26 cellular contexts compared by ENCODE assay signal in genomic region chr4:164446516-164446915, GRCh38.
DNase-seq lines count a peak whose midpoint lies in the region; ATAC-seq, FAIRE-seq and TF ChIP-seq lines count a peak whose summit lies in the region.
"Had no signal": no experiment of that assay in that cellular context is flagged by ENCODE, and none has a peak within 500 bp of the region (broad histone marks: within the 10 kb centered on the region; RNA-seq: fewer than 3 reads in every experiment).

No MANE protein-coding gene starts in this region.

- DNase-seq in HTR-8/SVneo (ENCODE audit: insufficient read length, low spot score), result peak; percentile 14
- DNase-seq in RWPE2 (ENCODE audit: low spot score), result no peak
- peak; percentile 10 for DNase-seq in epithelial cell of prostate (ENCODE audit: low read depth, low spot score)
- DNase-seq in renal cortical epithelial cell (ENCODE audit: low read depth), result peak; percentile 6
- no peak for DNase-seq in SW 1271 (lab: John Stamatoyannopoulos, UW)
- DNase-seq in CD14-positive monocyte (ENCODE audit: low spot score), result no peak
- DNase-seq: activated CD8-positive, alpha-beta memory T cell treated with anti-CD3 and anti-CD28 coated beads for 24 hours; activated naive CD4-positive, alpha-beta T cell; activated T-cell treated with anti-CD3 and anti-CD28 coated beads, Interleukin-2, amount 50 U/mL, for 24 hours; adrenal gland; DMS79; gastrocnemius medialis; NCI-H1105 treated with DMSO at 0.1 percent for 48 hours; NCI-H2081; NCI-H446; NK-92 treated with Interleukin-12 subunit alpha and Interleukin-12 subunit beta, amount 100 ng/mL, for 24 hours; nucleus accumbens; RPMI8226; SK-N-SH; thyroid gland had no signal

- no peaks in the 10 kb centered on the region for H3K9me3 ChIP-seq in RWPE2 (ENCODE audit: severe bottlenecking)
- H3K9me3 ChIP-seq: adrenal gland, gastrocnemius medialis, SK-N-SH, thyroid gland had no signal

- no peaks in the 10 kb centered on the region for H3K4me1 Mint-ChIP-seq in CD14-positive monocyte
- H3K4me1 Mint-ChIP-seq: central memory CD8-positive, alpha-beta T cell had no signal

- peaks cover 0 to 7% (median 2%) of the 10 kb centered on the region in 7 donors for H3K9me3 Mint-ChIP-seq in CD14-positive monocyte
- H3K9me3 Mint-ChIP-seq: stimulated activated naive CD8-positive, alpha-beta T cell treated with anti-CD3 and anti-CD28 coated beads, Interleukin-15, Interleukin-2, amounts not matched to agents 100 ng/mL and 50 ng/mL, for 24 hours had no signal

- peaks cover 9% of the 10 kb centered on the region for H3K4me1 ChIP-seq in RWPE2 (ENCODE audit: insufficient read depth, poor library complexity, severe bottlenecking)
- H3K4me1 ChIP-seq: adrenal gland, gastrocnemius medialis, thyroid gland had no signal

- no peak overlapping the region for H3K27ac Mint-ChIP-seq in CD14-positive monocyte
- H3K27ac Mint-ChIP-seq: activated T-cell treated with anti-CD3 and anti-CD28 coated beads, Interleukin-2, amount 50 U/mL, for 24 hours; stimulated activated naive CD8-positive, alpha-beta T cell treated with anti-CD3 and anti-CD28 coated beads, Interleukin-15, Interleukin-2, amounts not matched to agents 100 ng/mL and 50 ng/mL, for 24 hours had no signal

- FAIRE-seq in HTR-8/SVneo (lab: Jason Lieb, UNC), result no peak
- FAIRE-seq: GM12878, keratinocyte had no signal

- peak; percentile 84 for ATAC-seq in RWPE2 (ENCODE audit: low read depth)
- no peak for ATAC-seq in HG02759 (IDR thresholded peaks at IDR 0.05; ENCODE audit: unreplicated experiment)
- ATAC-seq: activated CD4-positive, CD25-positive, alpha-beta regulatory T cell treated with anti-CD3 and anti-CD28 coated beads, Interleukin-2, amount 50 U/mL, for 24 hours; gastrocnemius medialis; GM12878 had no signal

- no peak overlapping the region for H3K4me3 Mint-ChIP-seq in CD14-positive monocyte
- H3K4me3 Mint-ChIP-seq: activated T-cell treated with anti-CD3 and anti-CD28 coated beads, Interleukin-2, amount 50 U/mL, for 24 hours; central memory CD8-positive, alpha-beta T cell; stimulated activated naive CD8-positive, alpha-beta T cell treated with anti-CD3 and anti-CD28 coated beads, Interleukin-15, Interleukin-2, amounts not matched to agents 100 ng/mL and 50 ng/mL, for 24 hours had no signal

- intact Hi-C loops in CD14-positive monocyte (cut with micrococcal nuclease), result no loop called here

- TF ChIP-seq CTCF in RWPE2 (IDR thresholded peaks at IDR 0.05; ENCODE audit: poor library complexity, severe bottlenecking) (no peak), CD14-positive monocyte (IDR thresholded peaks at IDR 0.05) (no peak)

- no peaks in the 10 kb centered on the region for H3K36me3 ChIP-seq in RWPE2 (ENCODE audit: low read depth)
- H3K36me3 ChIP-seq: adrenal gland, gastrocnemius medialis, thyroid gland had no signal

- H3K27ac ChIP-seq in RWPE2 (ENCODE audit: poor library complexity, severe bottlenecking) (no peak overlapping the region), epithelial cell of prostate (no peak overlapping the region)
- H3K27ac ChIP-seq: adrenal gland, gastrocnemius medialis, thyroid gland had no signal

- no peaks in the 10 kb centered on the region for H3K27me3 ChIP-seq in RWPE2 (ENCODE audit: insufficient read depth, poor library complexity, severe bottlenecking)
- H3K27me3 ChIP-seq: adrenal gland, gastrocnemius medialis, thyroid gland had no signal

- H3K27me3 Mint-ChIP-seq in CD14-positive monocyte (ENCODE audit: low read depth in 3 of 3), result peaks cover 0 to 2% (median 0%) of the 10 kb centered on the region in 3 donors
- H3K27me3 Mint-ChIP-seq: activated T-cell treated with anti-CD3 and anti-CD28 coated beads, Interleukin-2, amount 50 U/mL, for 24 hours; central memory CD8-positive, alpha-beta T cell; stimulated activated naive CD8-positive, alpha-beta T cell treated with anti-CD3 and anti-CD28 coated beads, Interleukin-15, Interleukin-2, amounts not matched to agents 100 ng/mL and 50 ng/mL, for 24 hours had no signal

- no peaks in the 10 kb centered on the region for H3K36me3 Mint-ChIP-seq in CD14-positive monocyte

- no peak overlapping the region for H3K4me3 ChIP-seq in RWPE2 (ENCODE audit: severe bottlenecking)
- H3K4me3 ChIP-seq: adrenal gland, gastrocnemius medialis, GM12878, thyroid gland had no signal

Comparison
In these comparisons a context has a peak if more than half of its experiments do, and no peak if none do; other contexts are left out.
1. DNase-seq: peak in HTR-8/SVneo (single experiment), epithelial cell of prostate (single experiment) and renal cortical epithelial cell (single experiment); none in RWPE2 (single experiment), SW 1271 (0 of 2) and CD14-positive monocyte (single experiment).